Comparison of ENCODE assay signal across 17 cellular contexts in the genomic region with DNA sequence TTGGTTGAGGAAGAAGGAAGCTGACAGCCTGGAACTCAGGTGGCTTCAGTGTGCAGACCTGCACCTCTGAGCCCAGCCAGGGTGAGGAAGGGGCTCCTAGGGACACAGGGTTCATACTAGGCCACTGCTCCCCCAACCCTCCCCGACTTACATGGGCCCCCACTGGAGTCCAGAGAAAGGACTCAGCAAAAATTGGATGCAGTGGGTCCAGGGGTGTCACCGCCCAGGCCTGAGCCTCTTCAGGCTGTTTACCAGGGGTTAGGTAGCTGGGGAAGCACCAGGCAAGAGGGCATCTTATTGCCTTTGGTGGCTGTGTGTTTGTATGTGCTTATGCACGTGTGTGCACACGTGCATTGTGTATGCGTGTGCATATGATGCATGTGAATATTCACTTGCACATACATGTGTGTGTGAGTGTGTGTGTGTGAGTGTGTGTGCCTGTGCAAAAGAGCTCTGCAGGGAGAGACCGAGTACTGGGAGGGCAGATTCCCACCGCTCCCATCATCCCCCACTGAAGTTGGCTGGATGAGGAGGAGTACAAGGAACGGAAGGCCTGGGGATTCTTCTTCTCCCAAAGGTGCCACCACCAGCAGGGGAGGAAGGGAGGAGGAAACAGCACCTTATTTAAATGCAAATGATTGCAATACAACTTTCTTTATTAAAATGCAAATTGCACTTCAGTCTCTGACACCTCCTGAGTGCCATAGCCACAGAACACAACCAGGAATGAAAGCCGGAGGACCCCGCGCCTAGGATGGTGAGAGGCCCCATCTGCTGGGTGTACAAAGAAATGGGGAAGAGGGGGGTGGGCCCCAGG.
"Had no signal": no experiment of that assay in that cellular context is flagged by ENCODE, and none has a peak within 500 bp of the region (broad histone marks: within the 10 kb centered on the region; RNA-seq: fewer than 3 reads in every experiment).

No MANE protein-coding gene starts in this region.

- H3K27me3 ChIP-seq: colonic mucosa had no signal

- H3K4me1 Mint-ChIP-seq: activated B cell treated with CpG ODN at 0.5 μM for 24 hours; activated CD4-positive, alpha-beta memory T cell treated with anti-CD3 and anti-CD28 coated beads, Interleukin-2, amount 10 ng/mL, durations not matched to agents 7 days and 5 days had no signal

- ATAC-seq: activated CD8-positive, alpha-beta memory T cell treated with anti-CD3 and anti-CD28 coated beads, Interleukin-2, amount 10 ng/mL, durations not matched to agents 7 days and 5 days; activated naive CD8-positive, alpha-beta T cell treated with anti-CD3 and anti-CD28 coated beads, Interleukin-2, amount 50 U/mL, for 24 hours; activated T-helper 17 cell treated with anti-CD3 and anti-CD28 coated beads, Interleukin-2, amount 50 U/mL, for 72 hours; natural killer cell had no signal

- DNase-seq: activated B cell treated with CpG ODN at 0.5 μM for 24 hours; activated CD4-positive, alpha-beta memory T cell treated with anti-CD3 and anti-CD28 coated beads, Interleukin-2, amount 10 ng/mL, durations not matched to agents 7 days and 5 days; activated CD8-positive, alpha-beta memory T cell treated with anti-CD3 and anti-CD28 coated beads, Interleukin-2, amount 10 ng/mL, durations not matched to agents 7 days and 5 days; activated T-cell treated with anti-CD3 and anti-CD28 coated beads, Interleukin-2, amount 50 U/mL, for 1 hour; brain microvascular endothelial cell; foreskin melanocyte; natural killer cell; occipital lobe; stimulated activated naive CD4-positive, alpha-beta T cell treated with Interleukin-2 at 50 U/mL for 16 hours; tibial artery had no signal

- H3K9me3 Mint-ChIP-seq: activated B cell treated with CpG ODN at 0.5 μM for 24 hours; activated CD4-positive, alpha-beta memory T cell treated with anti-CD3 and anti-CD28 coated beads, Interleukin-2, amount 10 ng/mL, durations not matched to agents 7 days and 5 days; activated naive CD4-positive, alpha-beta T cell treated with anti-CD3 and anti-CD28 coated beads, Interleukin-2, amount 10 ng/mL, durations not matched to agents 7 days and 5 days; activated naive CD8-positive, alpha-beta T cell treated with anti-CD3 and anti-CD28 coated beads, Interleukin-2, amount 50 U/mL, for 24 hours; activated T-helper 17 cell treated with anti-CD3 and anti-CD28 coated beads, Interleukin-2, amount 50 U/mL, for 72 hours; central memory CD8-positive, alpha-beta T cell; natural killer cell; T-helper 2 cell treated with Interferon-gamma antibody and Interleukin-4, amounts not matched to agents 5 μg/mL and 100 μg/mL, for 36 hours had no signal

- H3K4me1 ChIP-seq: colonic mucosa, tibial artery had no signal

- H3K36me3 Mint-ChIP-seq: activated CD8-positive, alpha-beta memory T cell treated with anti-CD3 and anti-CD28 coated beads, Interleukin-2, amount 10 ng/mL, durations not matched to agents 7 days and 5 days; activated naive CD4-positive, alpha-beta T cell treated with anti-CD3 and anti-CD28 coated beads, Interleukin-2, amount 10 ng/mL, durations not matched to agents 7 days and 5 days; natural killer cell had no signal

- H3K9me3 ChIP-seq: colonic mucosa, tibial artery had no signal

- H3K27ac Mint-ChIP-seq: activated B cell treated with CpG ODN at 0.5 μM for 24 hours; activated CD4-positive, alpha-beta memory T cell treated with anti-CD3 and anti-CD28 coated beads, Interleukin-2, amount 10 ng/mL, durations not matched to agents 7 days and 5 days; activated CD8-positive, alpha-beta memory T cell treated with anti-CD3 and anti-CD28 coated beads, Interleukin-2, amount 10 ng/mL, durations not matched to agents 7 days and 5 days; activated naive CD8-positive, alpha-beta T cell treated with anti-CD3 and anti-CD28 coated beads, Interleukin-2, amount 50 U/mL, for 24 hours; activated T-helper 17 cell treated with anti-CD3 and anti-CD28 coated beads, Interleukin-2, amount 50 U/mL, for 72 hours; natural killer cell; T-helper 2 cell treated with Interferon-gamma antibody and Interleukin-4, amounts not matched to agents 5 μg/mL and 100 μg/mL, for 36 hours had no signal

- H3K4me3 Mint-ChIP-seq: activated B cell treated with CpG ODN at 0.5 μM for 24 hours; activated CD4-positive, alpha-beta memory T cell treated with anti-CD3 and anti-CD28 coated beads, Interleukin-2, amount 10 ng/mL, durations not matched to agents 7 days and 5 days; activated CD8-positive, alpha-beta memory T cell treated with anti-CD3 and anti-CD28 coated beads, Interleukin-2, amount 10 ng/mL, durations not matched to agents 7 days and 5 days; activated naive CD4-positive, alpha-beta T cell treated with anti-CD3 and anti-CD28 coated beads, Interleukin-2, amount 10 ng/mL, durations not matched to agents 7 days and 5 days; activated naive CD8-positive, alpha-beta T cell treated with anti-CD3 and anti-CD28 coated beads, Interleukin-2, amount 50 U/mL, for 24 hours; activated T-helper 17 cell treated with anti-CD3 and anti-CD28 coated beads, Interleukin-2, amount 50 U/mL, for 72 hours; central memory CD8-positive, alpha-beta T cell; natural killer cell; T-helper 2 cell treated with Interferon-gamma antibody and Interleukin-4, amounts not matched to agents 5 μg/mL and 100 μg/mL, for 36 hours had no signal

- H3K27ac ChIP-seq: brain microvascular endothelial cell, colonic mucosa, tibial artery had no signal

- H3K36me3 ChIP-seq: brain microvascular endothelial cell, colonic mucosa, tibial artery had no signal

- H3K4me3 ChIP-seq: colonic mucosa, lung, tibial artery had no signal
